Comparison of ENCODE assay signal across 16 cellular contexts in the genomic region with DNA sequence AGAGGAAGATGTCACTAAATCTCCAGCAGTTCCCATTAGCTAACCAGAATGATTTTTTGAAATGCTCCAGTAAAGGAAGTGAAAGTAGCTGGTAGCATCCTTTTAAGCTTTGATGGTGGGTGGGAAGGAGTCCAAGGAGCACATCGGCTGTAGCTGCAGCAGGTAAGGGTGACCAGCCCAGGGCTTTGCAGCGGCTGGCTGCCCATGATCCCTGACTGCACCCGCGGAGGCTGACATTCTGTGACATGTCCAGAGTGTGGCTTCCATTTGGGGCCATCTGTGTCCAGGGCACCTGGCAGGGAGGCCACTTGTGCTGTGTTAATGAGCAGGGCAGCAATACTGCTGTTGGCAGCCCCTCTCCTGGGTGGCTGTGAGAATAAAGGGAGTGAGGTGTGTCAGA.
DNase-seq lines count a peak whose midpoint lies in the region; ATAC-seq and TF ChIP-seq lines count a peak whose summit lies in the region.
"Had no signal": no experiment of that assay in that cellular context is flagged by ENCODE, and none has a peak within 500 bp of the region (broad histone marks: within the 10 kb centered on the region; RNA-seq: fewer than 3 reads in every experiment).

No MANE protein-coding gene starts in this region.

- H3K79me1 ChIP-seq in neuronal stem cell (ENCODE audit: low read depth, low read length), result no peaks in the 10 kb centered on the region

- H3K36me3 ChIP-seq in GM23338 (ENCODE audit: insufficient read depth) (no peaks in the 10 kb centered on the region), RWPE2 (ENCODE audit: low read depth) (no peaks in the 10 kb centered on the region), neuronal stem cell (replicated peaks in 1 of 2; ENCODE audit: control insufficient read depth in 2 of 2, insufficient read depth in 2 of 2, low read length in 2 of 2) (no peaks in the 10 kb centered on the region)
- H3K36me3 ChIP-seq: BE2C, HAP-1, Peyer's patch had no signal

- no peaks in the 10 kb centered on the region for H3K9me3 ChIP-seq in RWPE2 (ENCODE audit: severe bottlenecking)
- H3K9me3 ChIP-seq in neuronal stem cell (replicated peaks in 1 of 2; ENCODE audit: control insufficient read depth in 2 of 2, insufficient read depth in 1 of 2, low read depth in 1 of 2, low read length in 2 of 2), result no peaks in the 10 kb centered on the region
- H3K9me3 ChIP-seq: BE2C, HAP-1, Peyer's patch had no signal

- no peak overlapping the region for H3K14ac ChIP-seq in neuronal stem cell (ENCODE audit: low read length)

- H3F3A ChIP-seq in GM23338 (replicated peaks; ENCODE audit: low read depth), result no peaks in the 10 kb centered on the region

- no peaks in the 10 kb centered on the region for H4K20me1 ChIP-seq in GM23338 (replicated peaks; ENCODE audit: insufficient read depth)

- H3K18ac ChIP-seq in neuronal stem cell (ENCODE audit: low read length), result peak overlapping the region; percentile 15

- H4K91ac ChIP-seq in neuronal stem cell (ENCODE audit: low read depth, low read length, poor library complexity), result no peak overlapping the region

- no peak overlapping the region for H2AK5ac ChIP-seq in neuronal stem cell (ENCODE audit: low read depth, low read length)

- no CpG with 5 or more reads among the region's 4 CpGs for WGBS in neuronal stem cell (ENCODE audit: extremely low coverage in 2 of 2, insufficient read length in 2 of 2, insufficient replicate concordance in 1 of 2), 2 donors

- TF ChIP-seq CTCF in GM23338 (conservative IDR thresholded peaks at IDR 0.05; ENCODE audit: low read depth in 2 of 2) (no peak), RWPE2 (IDR thresholded peaks at IDR 0.05; ENCODE audit: poor library complexity, severe bottlenecking) (no peak)

- no peak overlapping the region for H2BK15ac ChIP-seq in neuronal stem cell (ENCODE audit: low read length)

- H3K4me3 ChIP-seq in GM23338 (no peak overlapping the region), RWPE2 (ENCODE audit: severe bottlenecking) (no peak overlapping the region), neuronal stem cell (ENCODE audit: low read length in 2 of 2) (no peak overlapping the region)
- H3K4me3 ChIP-seq: HAP-1, lung, Peyer's patch had no signal

- H3K27ac ChIP-seq in GM23338 (ENCODE audit: low read depth), result no peak overlapping the region
- H3K27ac ChIP-seq in RWPE2 (ENCODE audit: poor library complexity, severe bottlenecking), result no peak overlapping the region
- H3K27ac ChIP-seq in neuronal stem cell (replicated peaks; ENCODE audit: low read length), result no peak overlapping the region
- H3K27ac ChIP-seq: Peyer's patch had no signal

- no peak overlapping the region for H2BK5ac ChIP-seq in neuronal stem cell (ENCODE audit: low read length)

- ATAC-seq in GM23338, result no peak
- ATAC-seq in RWPE2 (ENCODE audit: low read depth), result 0 out of 3 replicates have a peak, but pooled peaks have one; percentile 12
- ATAC-seq in HG02642 (IDR thresholded peaks at IDR 0.05; ENCODE audit: poor library complexity, unreplicated experiment), result no peak

- DNase-seq in COR-L47 (lab: John Stamatoyannopoulos, UW) (peak; percentile 87), GM23338 (ENCODE audit: low spot score) (no peak), RWPE2 (ENCODE audit: low spot score) (no peak), neuronal stem cell (ENCODE audit: low spot score) (no peak), NCI-H446 (lab: John Stamatoyannopoulos, UW) (no peak)
- DNase-seq in stimulated activated CD4-positive, alpha-beta T cell treated with anti-CD3 and anti-CD28 coated beads, Interleukin-4, amount 100 ng/mL, for 4 hours, result no peak
- DNase-seq: activated CD4-positive, CD25-positive, alpha-beta regulatory T cell treated with anti-CD3 and anti-CD28 coated beads, Interleukin-2, amount 50 U/mL, for 72 hours; BE2C; foreskin melanocyte; MM.1S; natural killer cell; NCI-H510A; Peyer's patch had no signal

- H3K9me3 Mint-ChIP-seq in GM23338, result no peaks in the 10 kb centered on the region
- H3K9me3 Mint-ChIP-seq: natural killer cell had no signal

- H3K9ac ChIP-seq in neuronal stem cell (ENCODE audit: low read depth, low read length, poor library complexity), result no peak overlapping the region

- H3K9me2 ChIP-seq in GM23338 (ENCODE audit: insufficient read depth), result no peaks in the 10 kb centered on the region

- no peak overlapping the region for H4K8ac ChIP-seq in neuronal stem cell (ENCODE audit: low read depth, low read length)

- no peaks in the 10 kb centered on the region for H3K27me3 ChIP-seq in GM23338 (ENCODE audit: insufficient read depth)
- H3K27me3 ChIP-seq in RWPE2 (ENCODE audit: insufficient read depth, poor library complexity, severe bottlenecking), result no peaks in the 10 kb centered on the region
- peaks cover 0 to 15% (median 0%) of the 10 kb centered on the region in 3 experiments for H3K27me3 ChIP-seq in neuronal stem cell (ENCODE audit: control insufficient read depth in 3 of 3, insufficient read depth in 3 of 3, low read depth in 1 of 3, low read length in 3 of 3)
- H3K27me3 ChIP-seq: BE2C, Peyer's patch had no signal

- H3K4me2 ChIP-seq in GM23338 (no peak overlapping the region), neuronal stem cell (ENCODE audit: insufficient read depth, low read length, poor library complexity, severe bottlenecking) (no peak overlapping the region)

- H3K4me1 Mint-ChIP-seq in GM23338, result no peaks in the 10 kb centered on the region
- H3K4me1 Mint-ChIP-seq: natural killer cell had no signal

- no peak overlapping the region for H3K27ac Mint-ChIP-seq in GM23338
- H3K27ac Mint-ChIP-seq: natural killer cell had no signal

- H3K27me3 Mint-ChIP-seq in GM23338 (ENCODE audit: insufficient read depth, low read depth, poor library complexity), result no peaks in the 10 kb centered on the region

- H3K79me2 ChIP-seq in GM23338 (replicated peaks; ENCODE audit: insufficient read depth), result no peaks in the 10 kb centered on the region

- no peaks in the 10 kb centered on the region for H3K36me3 Mint-ChIP-seq in GM23338 (ENCODE audit: low read depth)
- H3K36me3 Mint-ChIP-seq: natural killer cell had no signal

- H3K4me3 Mint-ChIP-seq in GM23338, result no peak overlapping the region
- H3K4me3 Mint-ChIP-seq: natural killer cell had no signal

- no peak overlapping the region for H3K4ac ChIP-seq in neuronal stem cell (ENCODE audit: low read length)

- no peak overlapping the region for H3K23ac ChIP-seq in neuronal stem cell (ENCODE audit: low read depth, low read length, poor library complexity)

- H2AFZ ChIP-seq in GM23338 (peak overlapping the region; percentile 76; the same call in 1 of the 2 replicates), neuronal stem cell (ENCODE audit: low read length) (no peak overlapping the region)

- H3K4me1 ChIP-seq in GM23338 (ENCODE audit: insufficient read depth), result no peaks in the 10 kb centered on the region
- no peaks in the 10 kb centered on the region for H3K4me1 ChIP-seq in RWPE2 (ENCODE audit: insufficient read depth, poor library complexity, severe bottlenecking)
- H3K4me1 ChIP-seq in neuronal stem cell (ENCODE audit: control insufficient read depth in 2 of 2, insufficient read depth in 1 of 2, low read depth in 1 of 2, low read length in 2 of 2), result no peaks in the 10 kb centered on the region
- H3K4me1 ChIP-seq: BE2C, HAP-1, Peyer's patch had no signal

- H2BK12ac ChIP-seq in neuronal stem cell (ENCODE audit: low read length), result no peak overlapping the region

- no peak overlapping the region for H2BK120ac ChIP-seq in neuronal stem cell (ENCODE audit: low read depth, low read length)

TF ChIP-seq in GM23338, 12 proteins besides CTCF, POLR2A, EP300 and RAD21 (continues in another document):
- TF ChIP-seq STAT1 (IDR thresholded peaks at IDR 0.05; ENCODE audit: unreplicated experiment) (no peak), NANOG (IDR thresholded peaks at IDR 0.05; ENCODE audit: borderline replicate concordance) (no peak), EZH2 (IDR thresholded peaks at IDR 0.05; ENCODE audit: low read depth, unreplicated experiment) (no peak), ZNF114 (CRISPR knock-in tag; IDR thresholded peaks at IDR 0.05) (no peak), ZNF331 (CRISPR knock-in tag; IDR thresholded peaks at IDR 0.05; ENCODE audit: low read depth) (no peak), EZH2phosphoT487 (IDR thresholded peaks at IDR 0.05; ENCODE audit: unreplicated experiment) (no peak), POLR2AphosphoS5 (IDR thresholded peaks at IDR 0.05; ENCODE audit: low read depth) (no peak)
- TF ChIP-seq, protein P1, sequence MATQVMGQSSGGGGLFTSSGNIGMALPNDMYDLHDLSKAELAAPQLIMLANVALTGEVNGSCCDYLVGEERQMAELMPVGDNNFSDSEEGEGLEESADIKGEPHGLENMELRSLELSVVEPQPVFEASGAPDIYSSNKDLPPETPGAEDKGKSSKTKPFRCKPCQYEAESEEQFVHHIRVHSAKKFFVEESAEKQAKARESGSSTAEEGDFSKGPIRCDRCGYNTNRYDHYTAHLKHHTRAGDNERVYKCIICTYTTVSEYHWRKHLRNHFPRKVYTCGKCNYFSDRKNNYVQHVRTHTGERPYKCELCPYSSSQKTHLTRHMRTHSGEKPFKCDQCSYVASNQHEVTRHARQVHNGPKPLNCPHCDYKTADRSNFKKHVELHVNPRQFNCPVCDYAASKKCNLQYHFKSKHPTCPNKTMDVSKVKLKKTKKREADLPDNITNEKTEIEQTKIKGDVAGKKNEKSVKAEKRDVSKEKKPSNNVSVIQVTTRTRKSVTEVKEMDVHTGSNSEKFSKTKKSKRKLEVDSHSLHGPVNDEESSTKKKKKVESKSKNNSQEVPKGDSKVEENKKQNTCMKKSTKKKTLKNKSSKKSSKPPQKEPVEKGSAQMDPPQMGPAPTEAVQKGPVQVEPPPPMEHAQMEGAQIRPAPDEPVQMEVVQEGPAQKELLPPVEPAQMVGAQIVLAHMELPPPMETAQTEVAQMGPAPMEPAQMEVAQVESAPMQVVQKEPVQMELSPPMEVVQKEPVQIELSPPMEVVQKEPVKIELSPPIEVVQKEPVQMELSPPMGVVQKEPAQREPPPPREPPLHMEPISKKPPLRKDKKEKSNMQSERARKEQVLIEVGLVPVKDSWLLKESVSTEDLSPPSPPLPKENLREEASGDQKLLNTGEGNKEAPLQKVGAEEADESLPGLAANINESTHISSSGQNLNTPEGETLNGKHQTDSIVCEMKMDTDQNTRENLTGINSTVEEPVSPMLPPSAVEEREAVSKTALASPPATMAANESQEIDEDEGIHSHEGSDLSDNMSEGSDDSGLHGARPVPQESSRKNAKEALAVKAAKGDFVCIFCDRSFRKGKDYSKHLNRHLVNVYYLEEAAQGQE (IDR thresholded peaks at IDR 0.05; ENCODE audit: unreplicated experiment), result no peak
